In genomic region chr9:92650839-92651621, GRCh38 we compare ENCODE assay signal across 12 cellular contexts. TPM values are rescaled to one million over a fixed set of nuclear protein-coding genes. Genes with fewer than 3 reads are reported as not detected.
DNase-seq lines count a peak whose midpoint lies in the region; ATAC-seq and TF ChIP-seq lines count a peak whose summit lies in the region.
"Had no signal": no experiment of that assay in that cellular context is flagged by ENCODE, and none has a peak within 500 bp of the region (broad histone marks: within the 10 kb centered on the region; RNA-seq: fewer than 3 reads in every experiment).

No MANE protein-coding gene starts in this region.

- peak overlapping the region; percentile 78 for H3K27ac Mint-ChIP-seq in MCF 10A (ENCODE audit: low read depth, unreplicated experiment)
- H3K27ac Mint-ChIP-seq in CD8-positive, alpha-beta T cell, result no peak overlapping the region

- peak; percentile 37 for ATAC-seq in aorta (ENCODE audit: low FRiP score)
- ATAC-seq in CD8-positive, alpha-beta T cell, result no peak
- ATAC-seq: gastrocnemius medialis had no signal

- peaks cover 13% of the 10 kb centered on the region for H3K36me3 ChIP-seq in mammary epithelial cell (ENCODE audit: insufficient read depth, low read length)
- H3K36me3 ChIP-seq in aorta (ENCODE audit: control insufficient read depth in 1 of 2, insufficient read depth in 2 of 2, low read length in 1 of 2), result peaks cover 0 to 3% of the 10 kb centered on the region in 2 donors
- peaks cover 29% of the 10 kb centered on the region for H3K36me3 ChIP-seq in CD8-positive, alpha-beta T cell (ENCODE audit: insufficient read depth, low read length)

- DNase-seq in MCF 10A (ENCODE audit: unreplicated experiment) (no peak), mammary epithelial cell (no peak), fibroblast of villous mesenchyme (ENCODE audit: low read depth) (peak; percentile 96), mucosa of gallbladder (ENCODE audit: low spot score) (peak; percentile 52), aorta (peak; percentile 63 to 77), SHP77 (lab: John Stamatoyannopoulos, UW) (no peak), SW 1271 (lab: John Stamatoyannopoulos, UW) (no peak)
- DNase-seq in CD8-positive, alpha-beta T cell, result no peak
- DNase-seq: gastrocnemius medialis, midbrain, NCI-H2029, T1000 had no signal

- peaks cover 69% of the 10 kb centered on the region for H3K36me3 Mint-ChIP-seq in MCF 10A (ENCODE audit: insufficient read depth, unreplicated experiment)
- H3K36me3 Mint-ChIP-seq in CD8-positive, alpha-beta T cell, result peaks cover 81% of the 10 kb centered on the region

- TF ChIP-seq CTCF in MCF 10A (IDR thresholded peaks at IDR 0.05; ENCODE audit: unreplicated experiment) (no peak), mammary epithelial cell (conservative IDR thresholded peaks at IDR 0.05 in 1 of 2, IDR thresholded peaks at IDR 0.05 in 1 of 2; ENCODE audit: extremely low read depth in 1 of 2, insufficient read depth in 1 of 2, low read depth in 1 of 2, low read length in 2 of 2) (no peak), fibroblast of villous mesenchyme (IDR thresholded peaks at IDR 0.05; ENCODE audit: insufficient read depth, low read depth, low read length) (no peak)
- no peak for TF ChIP-seq CTCF in CD8-positive, alpha-beta T cell (IDR thresholded peaks at IDR 0.05)

- WGBS in mammary epithelial cell (ENCODE audit: low coverage, missing lambda C conversion rate), result 95% methylated on average over 8 of the region's 10 CpGs
- 55 to 57% methylated on average over 10 of the region's 10 CpGs for WGBS in aorta, 2 donors

- H3K4me3 ChIP-seq in mammary epithelial cell (replicated peaks in 1 of 3; ENCODE audit: insufficient read depth in 1 of 3, low read depth in 2 of 3, low read length in 3 of 3) (no peak overlapping the region), fibroblast of villous mesenchyme (ENCODE audit: low read depth, low read length) (no peak overlapping the region), aorta (ENCODE audit: low read length in 2 of 2) (no peak overlapping the region)
- H3K4me3 ChIP-seq in CD8-positive, alpha-beta T cell (ENCODE audit: low read depth, low read length), result no peak overlapping the region
- H3K4me3 ChIP-seq: gastrocnemius medialis had no signal

- POLR2A ChIA-PET in MCF 10A (lab: Yijun Ruan, JAX), result interaction anchor here (0.6 to 5.3 kb wide), 3 partner anchors 20 to 58 kb away, joined by 3 to 68 read pairs (median 3); partner anchors contain the start of gene IPPK
- POLR2A ChIA-PET in CD8-positive, alpha-beta T cell (lab: Charles Lee), result no interaction called here

- no peaks in the 10 kb centered on the region for H3K27me3 Mint-ChIP-seq in MCF 10A (ENCODE audit: insufficient read depth, unreplicated experiment)
- H3K27me3 Mint-ChIP-seq in CD8-positive, alpha-beta T cell (ENCODE audit: low read depth), result no peaks in the 10 kb centered on the region

- no peak overlapping the region for H3K9ac ChIP-seq in mammary epithelial cell (ENCODE audit: insufficient read depth, low read length)

- H4K20me1 ChIP-seq in mammary epithelial cell (ENCODE audit: insufficient read depth, low read length), result no peaks in the 10 kb centered on the region

- dilution Hi-C loops in mammary epithelial cell (cut with HindIII; ENCODE audit: low sequenced_read_pairs), result no loop called here

- no peaks in the 10 kb centered on the region for H3K9me3 ChIP-seq in mammary epithelial cell (replicated peaks; ENCODE audit: insufficient read depth, low read length)
- no peaks in the 10 kb centered on the region for H3K9me3 ChIP-seq in aorta (ENCODE audit: control insufficient read depth, low read length)
- H3K9me3 ChIP-seq in CD8-positive, alpha-beta T cell (ENCODE audit: low read length), result no peaks in the 10 kb centered on the region
- H3K9me3 ChIP-seq: gastrocnemius medialis had no signal

- H3K4me1 ChIP-seq in mammary epithelial cell (ENCODE audit: insufficient read depth, low read length) (peaks cover 16% of the 10 kb centered on the region), aorta (ENCODE audit: control insufficient read depth in 1 of 2, insufficient read depth in 2 of 2, low read length in 2 of 2) (no peaks in the 10 kb centered on the region)
- H3K4me1 ChIP-seq in CD8-positive, alpha-beta T cell (ENCODE audit: insufficient read depth, low read length), result no peaks in the 10 kb centered on the region

- CTCF ChIA-PET in MCF 10A (lab: Yijun Ruan, JAX), result interaction anchor here (0.6 to 1.4 kb wide), 2 partner anchors 85 to 140 kb away, joined by 3 read pairs; no protein-coding TSS in a partner anchor
- CTCF ChIA-PET in mammary epithelial cell (lab: Charles Lee; ENCODE audit: low non-redundant PET), result no interaction called here
- CTCF ChIA-PET in CD8-positive, alpha-beta T cell (lab: Charles Lee), result no interaction called here

- H3K4me2 ChIP-seq in mammary epithelial cell (ENCODE audit: insufficient read depth, low read depth, low read length), result no peak overlapping the region

- intact Hi-C loops in MCF 10A (cut with micrococcal nuclease) (no loop called here), mammary epithelial cell (cut with micrococcal nuclease) (no loop called here), aorta (cut with DNase I) (no loop called here)
- intact Hi-C loops in CD8-positive, alpha-beta T cell (cut with DNase I, micrococcal nuclease), result no loop called here

- no peaks in the 10 kb centered on the region for H3K9me3 Mint-ChIP-seq in MCF 10A (ENCODE audit: unreplicated experiment)
- peaks cover 3% of the 10 kb centered on the region for H3K9me3 Mint-ChIP-seq in CD8-positive, alpha-beta T cell

- no peaks in the 10 kb centered on the region for H3K27me3 ChIP-seq in mammary epithelial cell (ENCODE audit: insufficient read depth, low read length)
- H3K27me3 ChIP-seq in aorta (ENCODE audit: control insufficient read depth in 1 of 2, insufficient read depth in 2 of 2, low read length in 1 of 2), result no peaks in the 10 kb centered on the region
- H3K27me3 ChIP-seq in CD8-positive, alpha-beta T cell (ENCODE audit: insufficient read depth, low read length), result no peaks in the 10 kb centered on the region
- H3K27me3 ChIP-seq: gastrocnemius medialis had no signal

- no peak overlapping the region for H3K27ac ChIP-seq in mammary epithelial cell (ENCODE audit: insufficient read depth, low read depth, low read length)
- no peak overlapping the region for H3K27ac ChIP-seq in aorta (ENCODE audit: low read depth in 1 of 2, low read length in 2 of 2)
- H3K27ac ChIP-seq in CD8-positive, alpha-beta T cell (ENCODE audit: low read depth, low read length), result no peak overlapping the region
- H3K27ac ChIP-seq: gastrocnemius medialis had no signal

- no peak overlapping the region for H2AFZ ChIP-seq in mammary epithelial cell (ENCODE audit: low read depth, low read length)

- peaks cover 46% of the 10 kb centered on the region for H3K79me2 ChIP-seq in mammary epithelial cell (ENCODE audit: insufficient read depth, low read length)

- BruUV-seq in MCF 10A (replicated peaks; lab: Mats Ljungman, UMichigan), result no TSS peak
- no TSS peak for BruUV-seq in mammary epithelial cell (replicated peaks; lab: Mats Ljungman, UMichigan)

- H3K4me3 Mint-ChIP-seq in MCF 10A (ENCODE audit: unreplicated experiment), result no peak overlapping the region
- H3K4me3 Mint-ChIP-seq in CD8-positive, alpha-beta T cell, result no peak overlapping the region

- in situ Hi-C loops in mammary epithelial cell (cut with MboI; ENCODE audit: low sequenced_read_pairs in 2 of 2), result no loop called here

- H3K4me1 Mint-ChIP-seq in MCF 10A (ENCODE audit: insufficient read depth, unreplicated experiment), result peaks cover 28% of the 10 kb centered on the region
- no peaks in the 10 kb centered on the region for H3K4me1 Mint-ChIP-seq in CD8-positive, alpha-beta T cell (ENCODE audit: low read depth)

RNA-seq across cellular contexts. Expression of gene IPPK, which starts 18.9 kb away (rescaled TPM):
- total RNA-seq in MCF 10A (2022) (16.3 and 16.6 TPM in 2 replicates), mammary epithelial cell (10 to 100 TPM; 13.4 to 25.0 TPM), fibroblast of villous mesenchyme (10.4 and 10.6 TPM in 2 replicates), mucosa of gallbladder (7.3 TPM), aorta (10 to 100 TPM in 1 of 2 donors, 1 to 10 TPM in 1; 7.6 to 12.1 TPM)
- polyA plus RNA-seq in mammary epithelial cell (25.2 TPM), aorta (1 to 10 TPM; 2.5 to 6.0 TPM)
- polyA minus RNA-seq in mammary epithelial cell, result 48.0 TPM
- 10 to 100 TPM; 12.2 to 12.8 TPM for total RNA-seq in CD8-positive, alpha-beta T cell

Comparison
In these comparisons a context has a peak if more than half of its experiments do, and no peak if none do; other contexts are left out.
1. DNase-seq: peak in fibroblast of villous mesenchyme (single experiment), mucosa of gallbladder (single experiment) and aorta (2 of 2); none in MCF 10A (single experiment), mammary epithelial cell (single experiment), SHP77 (0 of 2), SW 1271 (0 of 2) and CD8-positive, alpha-beta T cell (0 of 7).